Comparison of ENCODE assay signal across 18 cellular contexts in the genomic region with DNA sequence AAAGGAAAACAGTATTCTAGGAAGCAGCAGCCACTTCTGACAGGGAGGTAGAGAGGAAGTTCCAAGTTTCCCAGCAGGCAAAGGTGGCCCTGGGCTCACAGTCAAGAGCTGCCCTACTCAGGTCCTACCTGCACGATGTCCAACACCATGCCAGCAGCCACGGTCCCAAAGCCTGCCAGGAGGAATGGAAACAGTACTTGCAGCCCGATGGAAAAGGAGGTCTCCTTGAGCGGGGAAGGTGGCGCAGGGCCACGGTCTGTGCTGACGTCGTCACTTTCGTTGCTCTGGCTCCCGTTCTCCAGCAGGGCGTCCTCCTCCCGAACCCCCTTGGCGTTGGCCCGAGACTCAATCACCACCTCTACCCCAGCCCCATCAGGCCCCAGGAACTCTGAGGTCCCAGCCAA. TPM values are rescaled to one million over a fixed set of nuclear protein-coding genes. Genes with fewer than 3 reads are reported as not detected.
DNase-seq lines count a peak whose midpoint lies in the region; ATAC-seq, FAIRE-seq and TF ChIP-seq lines count a peak whose summit lies in the region.
"Had no signal": no experiment of that assay in that cellular context is flagged by ENCODE, and none has a peak within 500 bp of the region (broad histone marks: within the 10 kb centered on the region; RNA-seq: fewer than 3 reads in every experiment).

No MANE protein-coding gene starts in this region.

- no TSS peak for BruUV-seq in HepG2 (replicated peaks; lab: Mats Ljungman, UMichigan)

- H3K36me3 ChIP-seq in HepG2 (replicated peaks in 1 of 2; ENCODE audit: control insufficient read depth in 1 of 2, insufficient read depth in 2 of 2, low read length in 2 of 2) (no peaks in the 10 kb centered on the region), right lobe of liver (no peaks in the 10 kb centered on the region), hepatocyte (replicated peaks; ENCODE audit: insufficient read depth, low read depth) (no peaks in the 10 kb centered on the region)

- no peaks in the 10 kb centered on the region for H3K9me3 ChIP-seq in HepG2 (ENCODE audit: low read length)
- no peaks in the 10 kb centered on the region for H3K9me3 ChIP-seq in right lobe of liver
- no peaks in the 10 kb centered on the region for H3K9me3 ChIP-seq in hepatocyte (ENCODE audit: low read depth)
- H3K9me3 ChIP-seq: SJSA1, thyroid gland had no signal

- H4K20me1 ChIP-seq in HepG2 (ENCODE audit: insufficient read depth, low read length) (no peaks in the 10 kb centered on the region), hepatocyte (ENCODE audit: insufficient read depth, poor library complexity, severe bottlenecking) (no peaks in the 10 kb centered on the region)

- TF ChIP-seq CTCF in HepG2 (CRISPR knock-in tag; IDR thresholded peaks at IDR 0.05) = no peak
- TF ChIP-seq CTCF in right lobe of liver (IDR thresholded peaks at IDR 0.05) = no peak
- TF ChIP-seq CTCF in hepatocyte (IDR thresholded peaks at IDR 0.05; ENCODE audit: poor library complexity) = no peak

- H3K4me3 ChIP-seq in HepG2 (replicated peaks in 1 of 3; ENCODE audit: insufficient read depth in 1 of 3, low read depth in 2 of 3, low read length in 3 of 3) = no peak overlapping the region
- no peak overlapping the region for H3K4me3 ChIP-seq in right lobe of liver
- H3K4me3 ChIP-seq in hepatocyte = no peak overlapping the region
- H3K4me3 ChIP-seq: lung, SJSA1 had no signal

- intact Hi-C loops in HepG2 (cut with micrococcal nuclease; ENCODE audit: unreplicated experiment) = loop anchor here (10.0 kb wide), 1 partner anchor 55 kb away; no protein-coding TSS in a partner anchor
- intact Hi-C loops in right lobe of liver (cut with DNase I) = no loop called here

- no peaks in the 10 kb centered on the region for H3K9me2 ChIP-seq in hepatocyte (replicated peaks; ENCODE audit: insufficient read depth)

- H3K79me2 ChIP-seq in HepG2 (ENCODE audit: insufficient read depth, low read length) (no peaks in the 10 kb centered on the region), hepatocyte (peaks cover 56% of the 10 kb centered on the region)

- in situ Hi-C loops in HepG2 (cut with HindIII; ENCODE audit: extremely low pct_ligation_motif_present, low pct_unique_long_range_greater_than_20kb) = no loop called here

- peaks cover 29% of the 10 kb centered on the region for H3K4me1 ChIP-seq in HepG2 (ENCODE audit: insufficient read depth, low read length)
- H3K4me1 ChIP-seq in right lobe of liver = peaks cover 0 to 5% (median 0%) of the 10 kb centered on the region in 4 donors
- peaks cover 14% of the 10 kb centered on the region for H3K4me1 ChIP-seq in hepatocyte (ENCODE audit: insufficient read depth)

- DNase-seq in HepG2 (ENCODE audit: low spot score) (no peak), right lobe of liver (no peak), hepatocyte (ENCODE audit: low spot score) (no peak), COLO668 (lab: John Stamatoyannopoulos, UW; ENCODE audit: unreplicated experiment) (no peak), SK-N-DZ (ENCODE audit: low spot score) (no peak)
- DNase-seq: activated gamma-delta T cell; hippocampal formation; NCI-H2171 treated with DMSO at 0.1 percent for 48 hours; stimulated activated CD4-positive, alpha-beta T cell treated with anti-CD3 and anti-CD28 coated beads, Interleukin-15, amount 100 ng/mL, for 24 hours had no signal

- TF ChIP-seq RAD21 in HepG2 (CRISPR knock-in tag; IDR thresholded peaks at IDR 0.05) = no peak

- H2AFZ ChIP-seq in HepG2 (ENCODE audit: low read length) = no peak overlapping the region
- no peak overlapping the region for H2AFZ ChIP-seq in hepatocyte

- CTCF ChIA-PET in HepG2 (lab: Yijun Ruan, JAX; ENCODE audit: low intra/inter-chr PET ratio, low total read pairs) = no interaction called here

- H3K27ac ChIP-seq in HepG2 (ENCODE audit: extremely low read length, insufficient read depth, low read length) (no peak overlapping the region), right lobe of liver (no peak overlapping the region), hepatocyte (no peak overlapping the region)
- H3K27ac ChIP-seq: SJSA1 had no signal

- POLR2A ChIA-PET in HepG2 (lab: Yijun Ruan, JAX) = no interaction called here

- ATAC-seq in HepG2 (no peak), right lobe of liver (no peak), HG03196 (IDR thresholded peaks at IDR 0.05; ENCODE audit: unreplicated experiment) (no peak)
- ATAC-seq: HCT116 had no signal

- TF ChIP-seq EP300 in HepG2 (IDR thresholded peaks at IDR 0.05; ENCODE audit: low read depth in 2 of 2, low read length in 2 of 2) (no peak), HepG2 (CRISPR knock-in tag; IDR thresholded peaks at IDR 0.05; ENCODE audit: borderline replicate concordance) (no peak)

- TF ChIP-seq POLR2A in HepG2 (IDR thresholded peaks at IDR 0.05; ENCODE audit: insufficient read depth in 1 of 2, low read depth in 2 of 2, low read length in 2 of 2) = no peak
- TF ChIP-seq POLR2A in right lobe of liver (IDR thresholded peaks at IDR 0.05) = no peak

- H3K27me3 ChIP-seq in HepG2 (ENCODE audit: control insufficient read depth in 1 of 2, insufficient read depth in 2 of 2, low read length in 2 of 2) (peaks cover 5 to 23% of the 10 kb centered on the region in 2 experiments; a peak in 4 of 5 replicates), right lobe of liver (no peaks in the 10 kb centered on the region), hepatocyte (no peaks in the 10 kb centered on the region)
- H3K27me3 ChIP-seq: SJSA1, thyroid gland had no signal

- no peak overlapping the region for H3K9ac ChIP-seq in HepG2 (ENCODE audit: insufficient read depth, low read depth, low read length)

- H3K4me2 ChIP-seq in HepG2 (ENCODE audit: low read depth, low read length) = no peak overlapping the region
- peak overlapping the region; percentile 25 for H3K4me2 ChIP-seq in hepatocyte

- no peak for FAIRE-seq in HepG2 (lab: Jason Lieb, UNC)
- FAIRE-seq: A204.1, bronchial epithelial cell, D721Med had no signal

- 87% methylated on average over 14 of the region's 14 CpGs for WGBS in HepG2 (ENCODE audit: low lambda C conversion rate)
- 60% methylated on average over 2 of the region's 14 CpGs for WGBS in right lobe of liver (ENCODE audit: insufficient coverage, low coverage, low lambda C conversion rate, missing lambda C conversion rate)
- 96% methylated on average over 14 of the region's 14 CpGs for WGBS in hepatocyte (ENCODE audit: low lambda C conversion rate, missing lambda C conversion rate)

RNA-seq across cellular contexts. Expression of a gene that starts 3.1 kb away (rescaled TPM):
- total RNA-seq in HepG2 (2016; rRNA removed; fragmentation: Illumina TruSeq; extraction: Trizol) = 1.3 and 2.2 TPM in 2 replicates
- 0.26 and 0.30 TPM in 2 replicates for total RNA-seq in HepG2 (2016; cell fraction: cytosol; rRNA removed; fragmentation: Illumina TruSeq; extraction: Trizol; ENCODE audit: low read depth)
- total RNA-seq in HepG2 (2016; cell fraction: insoluble cytoplasmic fraction; rRNA removed; fragmentation: Illumina TruSeq; extraction: Trizol) = 1.7 TPM in 2 replicates
- 1.1 and 1.3 TPM in 2 replicates for total RNA-seq in HepG2 (2016; cell fraction: membrane; rRNA removed; fragmentation: Illumina TruSeq; extraction: Trizol)
- 1.4 and 1.9 TPM in 2 replicates for total RNA-seq in HepG2 (2016; cell fraction: nucleus; rRNA removed; fragmentation: Illumina TruSeq; extraction: Trizol)
- polyA plus RNA-seq in HepG2 (2011; rRNA removed) = 4.2 and 4.6 TPM in 2 replicates
- 2.6 and 2.8 TPM in 2 replicates for polyA plus RNA-seq in HepG2 (2011; cell fraction: cytosol; rRNA removed)
- polyA plus RNA-seq in HepG2 (2011; cell fraction: nucleus; rRNA removed) = 4.2 and 4.5 TPM in 2 replicates
- 2.7 and 3.9 TPM in 2 replicates for polyA plus RNA-seq in HepG2 (2012)
- 0.12 and 0.17 TPM in 2 replicates for polyA plus RNA-seq in HepG2 (2016; cell fraction: cytosol; fragmentation: Illumina TruSeq; extraction: Trizol; ENCODE audit: low read depth)
- 2.1 and 2.5 TPM in 2 replicates for polyA plus RNA-seq in HepG2 (2016; cell fraction: insoluble cytoplasmic fraction; fragmentation: Illumina TruSeq; extraction: Trizol; ENCODE audit: low read depth)
- 1.3 and 1.4 TPM in 2 replicates for polyA plus RNA-seq in HepG2 (2016; cell fraction: membrane; fragmentation: Illumina TruSeq; extraction: Trizol; ENCODE audit: low read depth)
- polyA plus RNA-seq in HepG2 (2016; cell fraction: nucleus; fragmentation: Illumina TruSeq; extraction: Trizol; ENCODE audit: insufficient read depth, low read depth) = 2.8 and 4.2 TPM in 2 replicates
- polyA minus RNA-seq in HepG2 (2011; rRNA and poly(A)+ RNA removed; ENCODE audit: low replicate concordance) = 5.4 and 35.6 TPM in 2 replicates
- polyA minus RNA-seq in HepG2 (2011; cell fraction: cytosol; rRNA and poly(A)+ RNA removed) = 1.5 and 2.0 TPM in 2 replicates
- 2.4 and 2.6 TPM in 2 replicates for polyA minus RNA-seq in HepG2 (2011; cell fraction: nucleus; rRNA and poly(A)+ RNA removed)
- 1 to 10 TPM; 3.4 to 6.4 (median 4.6) TPM for total RNA-seq in right lobe of liver
- total RNA-seq in hepatocyte = 10.4 and 16.8 TPM in 2 replicates
- polyA plus RNA-seq in hepatocyte = 13.8 and 15.3 TPM in 2 replicates
- 8.5 and 9.3 TPM in 2 replicates for polyA plus RNA-seq in SK-N-DZ (2014; cell fraction: cytosol; rRNA removed)
- polyA plus RNA-seq in SK-N-DZ (2014; cell fraction: nucleus; rRNA removed) = 14.0 and 28.6 TPM in 2 replicates

RNA-seq across cellular contexts. Expression of a gene that starts 34.7 kb away (rescaled TPM):
- total RNA-seq in HepG2 (2016; rRNA removed; fragmentation: Illumina TruSeq; extraction: Trizol) = 10.1 and 13.1 TPM in 2 replicates
- 2.2 and 3.1 TPM in 2 replicates for total RNA-seq in HepG2 (2016; cell fraction: cytosol; rRNA removed; fragmentation: Illumina TruSeq; extraction: Trizol; ENCODE audit: low read depth)
- 10.3 and 12.9 TPM in 2 replicates for total RNA-seq in HepG2 (2016; cell fraction: insoluble cytoplasmic fraction; rRNA removed; fragmentation: Illumina TruSeq; extraction: Trizol)
- total RNA-seq in HepG2 (2016; cell fraction: membrane; rRNA removed; fragmentation: Illumina TruSeq; extraction: Trizol) = 5.6 and 7.8 TPM in 2 replicates
- total RNA-seq in HepG2 (2016; cell fraction: nucleus; rRNA removed; fragmentation: Illumina TruSeq; extraction: Trizol) = 4.6 and 6.6 TPM in 2 replicates
- polyA plus RNA-seq in HepG2 (2011; rRNA removed) = 8.7 and 10.0 TPM in 2 replicates
- polyA plus RNA-seq in HepG2 (2011; cell fraction: cytosol; rRNA removed) = 6.9 and 9.3 TPM in 2 replicates
- 4.6 and 5.0 TPM in 2 replicates for polyA plus RNA-seq in HepG2 (2011; cell fraction: nucleus; rRNA removed)
- 8.7 TPM in 2 replicates for polyA plus RNA-seq in HepG2 (2012)
- 1.3 and 1.8 TPM in 2 replicates for polyA plus RNA-seq in HepG2 (2016; cell fraction: cytosol; fragmentation: Illumina TruSeq; extraction: Trizol; ENCODE audit: low read depth)
- polyA plus RNA-seq in HepG2 (2016; cell fraction: insoluble cytoplasmic fraction; fragmentation: Illumina TruSeq; extraction: Trizol; ENCODE audit: low read depth) = 13.6 and 13.7 TPM in 2 replicates
- polyA plus RNA-seq in HepG2 (2016; cell fraction: membrane; fragmentation: Illumina TruSeq; extraction: Trizol; ENCODE audit: low read depth) = 4.8 TPM in 2 replicates
- polyA plus RNA-seq in HepG2 (2016; cell fraction: nucleus; fragmentation: Illumina TruSeq; extraction: Trizol; ENCODE audit: insufficient read depth, low read depth) = 10.6 and 12.0 TPM in 2 replicates
- 6.1 and 20.5 TPM in 2 replicates for polyA minus RNA-seq in HepG2 (2011; rRNA and poly(A)+ RNA removed; ENCODE audit: low replicate concordance)
- polyA minus RNA-seq in HepG2 (2011; cell fraction: cytosol; rRNA and poly(A)+ RNA removed) = 4.6 and 5.8 TPM in 2 replicates
- polyA minus RNA-seq in HepG2 (2011; cell fraction: nucleus; rRNA and poly(A)+ RNA removed) = 3.3 and 3.6 TPM in 2 replicates
- total RNA-seq in right lobe of liver = 10 to 100 TPM; 16.4 to 26.8 (median 21.2) TPM
- total RNA-seq in hepatocyte = 45.4 and 47.5 TPM in 2 replicates
- 33.3 and 33.8 TPM in 2 replicates for polyA plus RNA-seq in hepatocyte
- 7.1 and 8.1 TPM in 2 replicates for polyA plus RNA-seq in SK-N-DZ (2014; cell fraction: cytosol; rRNA removed)
- polyA plus RNA-seq in SK-N-DZ (2014; cell fraction: nucleus; rRNA removed) = 2.1 and 3.7 TPM in 2 replicates

RNA-seq across cellular contexts. Expression of a gene that starts 40.0 kb away (rescaled TPM):
- total RNA-seq in HepG2 (2016; rRNA removed; fragmentation: Illumina TruSeq; extraction: Trizol) (not detected in 2 replicates), right lobe of liver (under 1 TPM in 4 of 6 experiments, not detected in 2; 0.12 to 0.42 (median 0.15) TPM), hepatocyte (not detected in 2 replicates)
- not detected in 2 replicates for total RNA-seq in HepG2 (2016; cell fraction: cytosol; rRNA removed; fragmentation: Illumina TruSeq; extraction: Trizol; ENCODE audit: low read depth)
- not detected in 2 replicates for total RNA-seq in HepG2 (2016; cell fraction: insoluble cytoplasmic fraction; rRNA removed; fragmentation: Illumina TruSeq; extraction: Trizol)
- not detected in 2 replicates for total RNA-seq in HepG2 (2016; cell fraction: membrane; rRNA removed; fragmentation: Illumina TruSeq; extraction: Trizol)
- total RNA-seq in HepG2 (2016; cell fraction: nucleus; rRNA removed; fragmentation: Illumina TruSeq; extraction: Trizol) = not detected in 2 replicates
- polyA plus RNA-seq in HepG2 (2011; rRNA removed) (not detected in 2 replicates), hepatocyte (0.07 and 0.08 TPM in 2 replicates)
- not detected in 2 replicates for polyA plus RNA-seq in HepG2 (2011; cell fraction: cytosol; rRNA removed)
- polyA plus RNA-seq in HepG2 (2011; cell fraction: nucleus; rRNA removed) = not detected in 2 replicates
- not detected in 2 replicates for polyA plus RNA-seq in HepG2 (2012)
- not detected in 2 replicates for polyA plus RNA-seq in HepG2 (2016; cell fraction: cytosol; fragmentation: Illumina TruSeq; extraction: Trizol; ENCODE audit: low read depth)
- not detected in 2 replicates for polyA plus RNA-seq in HepG2 (2016; cell fraction: insoluble cytoplasmic fraction; fragmentation: Illumina TruSeq; extraction: Trizol; ENCODE audit: low read depth)
- not detected in 2 replicates for polyA plus RNA-seq in HepG2 (2016; cell fraction: membrane; fragmentation: Illumina TruSeq; extraction: Trizol; ENCODE audit: low read depth)
- polyA plus RNA-seq in HepG2 (2016; cell fraction: nucleus; fragmentation: Illumina TruSeq; extraction: Trizol; ENCODE audit: insufficient read depth, low read depth) = not detected in 2 replicates
- polyA minus RNA-seq in HepG2 (2011; rRNA and poly(A)+ RNA removed; ENCODE audit: low replicate concordance) = not detected in 2 replicates
- not detected in 2 replicates for polyA minus RNA-seq in HepG2 (2011; cell fraction: cytosol; rRNA and poly(A)+ RNA removed)
- not detected in 2 replicates for polyA minus RNA-seq in HepG2 (2011; cell fraction: nucleus; rRNA and poly(A)+ RNA removed)
- not detected in 2 replicates for polyA plus RNA-seq in SK-N-DZ (2014; cell fraction: cytosol; rRNA removed)
- not detected in 2 replicates for polyA plus RNA-seq in SK-N-DZ (2014; cell fraction: nucleus; rRNA removed)
- total RNA-seq: bronchial epithelial cell, osteocyte, SJSA1 had no signal

RNA-seq across cellular contexts. Expression of a gene that starts 60.0 kb away (rescaled TPM):
- 117 and 194 TPM in 2 replicates for total RNA-seq in HepG2 (2016; rRNA removed; fragmentation: Illumina TruSeq; extraction: Trizol)
- 10.3 and 15.8 TPM in 2 replicates for total RNA-seq in HepG2 (2016; cell fraction: cytosol; rRNA removed; fragmentation: Illumina TruSeq; extraction: Trizol; ENCODE audit: low read depth)
- total RNA-seq in HepG2 (2016; cell fraction: insoluble cytoplasmic fraction; rRNA removed; fragmentation: Illumina TruSeq; extraction: Trizol) = 125 and 160 TPM in 2 replicates
- 40.1 and 45.8 TPM in 2 replicates for total RNA-seq in HepG2 (2016; cell fraction: membrane; rRNA removed; fragmentation: Illumina TruSeq; extraction: Trizol)
- total RNA-seq in HepG2 (2016; cell fraction: nucleus; rRNA removed; fragmentation: Illumina TruSeq; extraction: Trizol) = 67.8 and 73.8 TPM in 2 replicates
- polyA plus RNA-seq in HepG2 (2011; rRNA removed) = 25.1 and 35.5 TPM in 2 replicates
- 14.2 and 24.0 TPM in 2 replicates for polyA plus RNA-seq in HepG2 (2011; cell fraction: cytosol; rRNA removed)
- 8.7 and 10.8 TPM in 2 replicates for polyA plus RNA-seq in HepG2 (2011; cell fraction: nucleus; rRNA removed)
- 32.7 and 70.0 TPM in 2 replicates for polyA plus RNA-seq in HepG2 (2012)
- polyA plus RNA-seq in HepG2 (2016; cell fraction: cytosol; fragmentation: Illumina TruSeq; extraction: Trizol; ENCODE audit: low read depth) = 15.9 and 27.1 TPM in 2 replicates
- polyA plus RNA-seq in HepG2 (2016; cell fraction: insoluble cytoplasmic fraction; fragmentation: Illumina TruSeq; extraction: Trizol; ENCODE audit: low read depth) = 186 and 191 TPM in 2 replicates
- polyA plus RNA-seq in HepG2 (2016; cell fraction: membrane; fragmentation: Illumina TruSeq; extraction: Trizol; ENCODE audit: low read depth) = 54.3 and 56.5 TPM in 2 replicates
- polyA plus RNA-seq in HepG2 (2016; cell fraction: nucleus; fragmentation: Illumina TruSeq; extraction: Trizol; ENCODE audit: insufficient read depth, low read depth) = 84.6 and 113 TPM in 2 replicates
- 54.5 and 133 TPM in 2 replicates for polyA minus RNA-seq in HepG2 (2011; rRNA and poly(A)+ RNA removed; ENCODE audit: low replicate concordance)
- polyA minus RNA-seq in HepG2 (2011; cell fraction: cytosol; rRNA and poly(A)+ RNA removed) = 45.1 and 46.0 TPM in 2 replicates
- polyA minus RNA-seq in HepG2 (2011; cell fraction: nucleus; rRNA and poly(A)+ RNA removed) = 41.1 and 52.6 TPM in 2 replicates
- 10 to 100 TPM; 32.8 to 91.1 (median 68.6) TPM for total RNA-seq in right lobe of liver
- total RNA-seq in hepatocyte = 135 and 143 TPM in 2 replicates
- 24.7 and 28.4 TPM in 2 replicates for polyA plus RNA-seq in hepatocyte
- 111 TPM in 2 replicates for polyA plus RNA-seq in SK-N-DZ (2014; cell fraction: cytosol; rRNA removed)
- polyA plus RNA-seq in SK-N-DZ (2014; cell fraction: nucleus; rRNA removed) = 39.0 and 45.0 TPM in 2 replicates
